ENCODE assay signal across 27 cellular contexts in the genomic region with DNA sequence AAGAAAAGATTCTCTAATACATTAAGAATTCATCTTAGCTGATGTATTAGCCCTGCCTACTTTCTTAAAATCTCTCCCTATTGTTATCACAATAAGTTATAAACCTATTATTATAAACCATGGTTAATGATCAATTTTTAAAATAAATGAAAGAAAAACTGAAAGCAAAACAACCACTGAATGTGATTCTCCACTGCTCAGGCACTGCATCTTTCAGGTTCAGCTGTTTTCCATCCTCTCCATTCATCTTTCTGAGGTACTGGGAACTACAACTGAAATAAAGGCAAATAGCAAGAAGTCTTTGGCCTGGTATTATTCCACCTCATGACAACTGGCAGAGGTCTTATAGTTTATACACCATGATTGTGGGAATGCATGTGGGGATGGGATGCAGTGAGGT.
"Had no signal": no experiment of that assay in that cellular context is flagged by ENCODE, and none has a peak within 500 bp of the region (broad histone marks: within the 10 kb centered on the region; RNA-seq: fewer than 3 reads in every experiment).

No MANE protein-coding gene starts in this region.

- H3K4me1 ChIP-seq: parathyroid adenoma, psoas muscle, right lobe of liver, sigmoid colon, stomach, tibial nerve, upper lobe of left lung, vagina had no signal

- H3K9ac ChIP-seq: parathyroid adenoma had no signal

- H3K27ac ChIP-seq: neutrophil, parathyroid adenoma, psoas muscle, right lobe of liver, sigmoid colon, stomach, thoracic aorta, thyroid gland, tibial nerve, upper lobe of left lung, vagina had no signal

- FAIRE-seq: small intestine, urothelium cell line had no signal

- H3K36me3 ChIP-seq: neutrophil, right lobe of liver, sigmoid colon, stomach, thoracic aorta, thyroid gland, tibial nerve, upper lobe of left lung, vagina had no signal

- ATAC-seq: naive thymus-derived CD8-positive, alpha-beta T cell; natural killer cell treated with Interleukin-12 subunit alpha and Interleukin-12 subunit beta and Interleukin-15 and Interleukin-18, amount 100 ng/mL, for 72 hours; psoas muscle; right cardiac atrium; right lobe of liver; stimulated activated effector memory CD8-positive, alpha-beta T cell treated with anti-CD3 and anti-CD28 coated beads, Interleukin-12 subunit alpha, Interleukin-12 subunit beta, amount 100 ng/mL, for 72 hours; stimulated activated naive B cell treated with anti-CD40 and anti-IgM and Interleukin-4, amounts not matched to agents 10 μg/mL and 1 μg/mL and 100 μg/mL, for 72 hours had no signal

- DNase-seq: naive thymus-derived CD8-positive, alpha-beta T cell; nephron progenitor cell; nucleus accumbens; posterior cingulate gyrus; psoas muscle; right cardiac atrium; right lobe of liver; sigmoid colon; small intestine; stimulated activated CD4-positive, alpha-beta T cell treated with anti-CD3 and anti-CD28 coated beads, Interleukin-15, amount 100 ng/mL, for 24 hours; stimulated activated CD4-positive, alpha-beta T cell treated with anti-CD3 and anti-CD28 coated beads, Interleukin-2, amount 100 ng/mL, for 24 hours; stimulated activated CD4-positive, alpha-beta T cell treated with anti-CD3 and anti-CD28 coated beads, Interleukin-2, amount 100 ng/mL, for 48 hours; stimulated activated CD4-positive, alpha-beta T cell treated with anti-CD3 and anti-CD28 coated beads, Interleukin-4, amount 100 ng/mL, for 24 hours; stimulated activated naive B cell treated with anti-CD40 and anti-IgM and Interleukin-4, amounts not matched to agents 10 μg/mL and 1 μg/mL and 100 μg/mL, for 72 hours; stimulated activated naive CD4-positive, alpha-beta T cell treated with Interleukin-2 at 50 U/mL for 16 hours; stomach; thyroid gland; trophoblast cell; upper lobe of left lung had no signal

- H2AFZ ChIP-seq: parathyroid adenoma had no signal

- H3K27me3 ChIP-seq: neutrophil, right lobe of liver, sigmoid colon, stomach, thyroid gland, tibial nerve, upper lobe of left lung, vagina had no signal

- H3K4me3 ChIP-seq: psoas muscle, right lobe of liver, sigmoid colon, stomach, thoracic aorta, thyroid gland, tibial nerve, upper lobe of left lung, vagina had no signal

- H3K9me3 ChIP-seq: neutrophil, psoas muscle, right lobe of liver, sigmoid colon, thoracic aorta, thyroid gland, upper lobe of left lung, vagina had no signal

- H3K79me2 ChIP-seq: parathyroid adenoma had no signal
